ENCODE assay signal across 22 cellular contexts in genomic region chr10:123145542-123146012, GRCh38. TPM values are rescaled to one million over a fixed set of nuclear protein-coding genes. Genes with fewer than 3 reads are reported as not detected.
DNase-seq lines count a peak whose midpoint lies in the region; ATAC-seq and TF ChIP-seq lines count a peak whose summit lies in the region.
"Had no signal": no experiment of that assay in that cellular context is flagged by ENCODE, and none has a peak within 500 bp of the region (broad histone marks: within the 10 kb centered on the region; RNA-seq: fewer than 3 reads in every experiment).

No MANE protein-coding gene starts in this region.

- DNase-seq in T-helper 1 cell (no peak), ELF-1 (ENCODE audit: low read depth, low spot score) (peak; percentile 14), activated B cell treated with CpG ODN at 0.5 μM for 24 hours (no peak), iPS-NIHi11 (ENCODE audit: low spot score) (no peak)
- DNase-seq: DND-41; esophagus squamous epithelium; Karpas-422; kidney; NCI-H1694; NCI-H446 treated with DMSO at 0.1 percent for 48 hours; Right ventricle myocardium superior; stimulated activated CD4-positive, alpha-beta T cell treated with anti-CD3 and anti-CD28 coated beads, Interleukin-12 subunit alpha, Interleukin-12 subunit beta, amount 100 ng/mL, for 4 hours; uterus had no signal

- H3K4me1 ChIP-seq in iPS-20b (ENCODE audit: insufficient read depth, low read length): peaks cover 10% of the 10 kb centered on the region; the same call in 1 of the 2 replicates

- peaks cover 28% of the 10 kb centered on the region for H3K4me1 Mint-ChIP-seq in T-helper 1 cell treated with Interleukin-12 subunit alpha and Interleukin-12 subunit beta and Interleukin-4 antibody, amounts not matched to agents 30 μg/mL and 1 μg/mL, for 36 hours (ENCODE audit: low read depth)
- peaks cover 41% of the 10 kb centered on the region for H3K4me1 Mint-ChIP-seq in activated B cell treated with CpG ODN at 0.5 μM for 24 hours

- intact Hi-C loops in activated B cell treated with CpG ODN at 0.5 μM for 24 hours (cut with micrococcal nuclease): loop anchor here (10.0 kb wide), 1 partner anchor 1299 kb away; no protein-coding TSS in a partner anchor

- H3K36me3 ChIP-seq in iPS-20b (ENCODE audit: insufficient read depth, low read depth, low read length): no peaks in the 10 kb centered on the region
- H3K36me3 ChIP-seq: breast epithelium, esophagus squamous epithelium, uterus had no signal

- H3K4me3 ChIP-seq in iPS-20b (ENCODE audit: low read length): peak overlapping the region; percentile 2; the same call in 1 of the 2 replicates
- H3K4me3 ChIP-seq: uterus had no signal

- peaks cover 9% of the 10 kb centered on the region; the same call in 1 of the 2 replicates for H3K9me3 ChIP-seq in iPS-20b (ENCODE audit: insufficient read depth, low read depth, low read length)
- H3K9me3 ChIP-seq: breast epithelium, esophagus squamous epithelium, uterus had no signal

- peak overlapping the region; percentile 45 for H3K27ac Mint-ChIP-seq in T-helper 1 cell treated with Interleukin-12 subunit alpha and Interleukin-12 subunit beta and Interleukin-4 antibody, amounts not matched to agents 30 μg/mL and 1 μg/mL, for 36 hours
- peak overlapping the region; percentile 56 for H3K27ac Mint-ChIP-seq in activated B cell treated with CpG ODN at 0.5 μM for 24 hours
- H3K27ac Mint-ChIP-seq: CD14-positive monocyte had no signal

- TF ChIP-seq CTCF in activated B cell treated with CpG ODN at 0.5 μM for 24 hours (IDR thresholded peaks at IDR 0.05): no peak

- no peak overlapping the region for H3K27ac ChIP-seq in iPS-20b (ENCODE audit: low read length)
- H3K27ac ChIP-seq: breast epithelium, esophagus squamous epithelium, uterus had no signal

- peaks cover 79% of the 10 kb centered on the region for H3K27me3 Mint-ChIP-seq in T-helper 1 cell treated with Interleukin-12 subunit alpha and Interleukin-12 subunit beta and Interleukin-4 antibody, amounts not matched to agents 30 μg/mL and 1 μg/mL, for 36 hours (ENCODE audit: low read depth)
- H3K27me3 Mint-ChIP-seq in activated B cell treated with CpG ODN at 0.5 μM for 24 hours: peaks cover 69% of the 10 kb centered on the region

- CTCF ChIA-PET in activated B cell treated with CpG ODN at 0.5 μM for 24 hours (lab: Charles Lee): interaction anchor here (0.6 to 2.9 kb wide), 3 partner anchors 8 to 137 kb away, joined by 3 to 13 read pairs (median 4); partner anchors contain the start of genes BUB3 and IKZF5

- ATAC-seq in activated B cell treated with CpG ODN at 0.5 μM for 24 hours (ENCODE audit: low read depth) (no peak), HG02870 (IDR thresholded peaks at IDR 0.05; ENCODE audit: unreplicated experiment) (no peak), HG02678 (IDR thresholded peaks at IDR 0.05; ENCODE audit: unreplicated experiment) (no peak)

- POLR2A ChIA-PET in activated B cell treated with CpG ODN at 0.5 μM for 24 hours (lab: Charles Lee): interaction anchor here (1.1 to 1.7 kb wide), 2 partner anchors 9 to 11 kb away, joined by 3 to 7 read pairs; partner anchors contain the start of gene BUB3

- H3K27me3 ChIP-seq in iPS-20b (ENCODE audit: insufficient read depth, low read length): peaks cover 100% of the 10 kb centered on the region

- H3K36me3 Mint-ChIP-seq in T-helper 1 cell treated with Interleukin-12 subunit alpha and Interleukin-12 subunit beta and Interleukin-4 antibody, amounts not matched to agents 30 μg/mL and 1 μg/mL, for 36 hours (ENCODE audit: low read depth): peaks cover 6% of the 10 kb centered on the region
- no peaks in the 10 kb centered on the region for H3K36me3 Mint-ChIP-seq in activated B cell treated with CpG ODN at 0.5 μM for 24 hours (ENCODE audit: low read depth)

- H3K9ac ChIP-seq in iPS-20b (ENCODE audit: low read depth, low read length): no peak overlapping the region

- H3K9me3 Mint-ChIP-seq in T-helper 1 cell treated with Interleukin-12 subunit alpha and Interleukin-12 subunit beta and Interleukin-4 antibody, amounts not matched to agents 30 μg/mL and 1 μg/mL, for 36 hours: no peaks in the 10 kb centered on the region
- H3K9me3 Mint-ChIP-seq in activated B cell treated with CpG ODN at 0.5 μM for 24 hours: no peaks in the 10 kb centered on the region

- no peak overlapping the region for H3K4me3 Mint-ChIP-seq in T-helper 1 cell treated with Interleukin-12 subunit alpha and Interleukin-12 subunit beta and Interleukin-4 antibody, amounts not matched to agents 30 μg/mL and 1 μg/mL, for 36 hours
- H3K4me3 Mint-ChIP-seq in activated B cell treated with CpG ODN at 0.5 μM for 24 hours: no peak overlapping the region

RNA-seq across cellular contexts. Expression of gene HMX2, which starts 2.4 kb away (rescaled TPM):
- 0.13 TPM in 1 of 2 replicates, not detected in the other for total RNA-seq in activated B cell treated with CpG ODN at 0.5 μM for 24 hours
- total RNA-seq: A172, breast epithelium, dermis microvascular lymphatic vessel endothelial cell, esophagus squamous epithelium, mesenteric fat pad, Right ventricle myocardium superior, uterus had no signal

RNA-seq across cellular contexts. Expression of gene BUB3, which starts 8.6 kb away (rescaled TPM):
- total RNA-seq in activated B cell treated with CpG ODN at 0.5 μM for 24 hours: 137 and 141 TPM in 2 replicates

RNA-seq across cellular contexts. Expression of gene HMX3, which starts 9.8 kb away (rescaled TPM):
- not detected in 2 replicates for total RNA-seq in activated B cell treated with CpG ODN at 0.5 μM for 24 hours
- total RNA-seq: A172, breast epithelium, dermis microvascular lymphatic vessel endothelial cell, esophagus squamous epithelium, kidney, mesenteric fat pad, Right ventricle myocardium superior, uterus had no signal
